20 cellular contexts compared by ENCODE assay signal in the genomic region with DNA sequence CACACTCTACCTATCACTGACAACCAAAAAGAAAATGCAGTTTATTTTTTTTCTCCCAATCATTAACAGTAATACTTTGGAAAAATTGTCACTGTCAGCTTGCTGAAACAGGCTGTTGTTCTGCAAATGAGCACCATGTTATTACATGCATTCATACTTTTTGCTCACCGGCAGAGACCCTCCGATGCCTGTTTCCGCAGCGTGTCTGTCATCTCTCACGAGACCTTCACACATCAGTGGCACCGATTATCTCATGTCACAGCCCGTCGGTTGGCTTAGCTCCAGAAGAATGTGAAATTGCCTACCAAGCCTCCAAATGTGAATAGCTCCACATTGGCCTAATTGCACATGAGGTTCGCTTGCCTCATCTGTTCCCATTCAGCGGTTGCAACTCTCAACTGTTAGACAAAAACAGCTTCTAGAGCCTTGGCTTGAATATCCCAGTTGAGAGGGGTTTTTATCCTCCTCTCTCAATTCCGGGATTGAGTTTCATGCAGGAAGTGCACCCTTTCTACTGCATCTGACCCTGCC.
DNase-seq lines count a peak whose midpoint lies in the region; FAIRE-seq and TF ChIP-seq lines count a peak whose summit lies in the region.
"Had no signal": no experiment of that assay in that cellular context is flagged by ENCODE, and none has a peak within 500 bp of the region (broad histone marks: within the 10 kb centered on the region; RNA-seq: fewer than 3 reads in every experiment).

No MANE protein-coding gene starts in this region.

- H3K9ac ChIP-seq in BLaER1 treated with 17β-estradiol and CSF1 and Interleukin-3, amounts not matched to agents 10 nM and 100 nM: no peak overlapping the region

- no peak for FAIRE-seq in H54 (lab: Jason Lieb, UNC)

- H3K4me3 ChIP-seq in BLaER1 treated with 17β-estradiol and CSF1 and Interleukin-3, amounts not matched to agents 10 nM and 100 nM: no peak overlapping the region
- H3K4me3 ChIP-seq: MG63 had no signal

- peak overlapping the region in 1 of 11 experiments; percentile 28; a peak in 1 of 22 replicates for H3K27ac ChIP-seq in BLaER1 treated with 17β-estradiol and CSF1 and Interleukin-3, amounts not matched to agents 10 nM and 100 nM
- H3K27ac ChIP-seq: C4-2B had no signal

- H3K4me1 ChIP-seq in BLaER1 treated with 17β-estradiol and CSF1 and Interleukin-3, amounts not matched to agents 10 nM and 100 nM: peaks cover 0 to 26% (median 18%) of the 10 kb centered on the region in 10 experiments; a peak in 14 of 20 replicates

- no peaks in the 10 kb centered on the region for H3K36me3 ChIP-seq in BLaER1 treated with 17β-estradiol and CSF1 and Interleukin-3, amounts not matched to agents 10 nM and 100 nM
- H3K36me3 ChIP-seq: MG63 had no signal

- TF ChIP-seq POLR2A in H54 (IDR thresholded peaks at IDR 0.05; ENCODE audit: low read depth, low read length): no peak

- H3K9me3 ChIP-seq in BLaER1 treated with 17β-estradiol and CSF1 and Interleukin-3, amounts not matched to agents 10 nM and 100 nM (replicated peaks in 1 of 11): no peaks in the 10 kb centered on the region
- H3K9me3 ChIP-seq: MG63 had no signal

- H3K4me2 ChIP-seq in BLaER1 treated with 17β-estradiol and CSF1 and Interleukin-3, amounts not matched to agents 10 nM and 100 nM: peak overlapping the region in 9 of 11 experiments; percentile 18 to 72 (median 41); a peak in 16 of 22 replicates

- DNase-seq in Ammon's horn (ENCODE audit: low spot score) (peak; percentile 33), NCI-H2171 treated with DMSO at 0.1 percent for 48 hours (lab: John Stamatoyannopoulos, UW) (peak; percentile 22), kidney tubule cell (ENCODE audit: low spot score) (peak; percentile 20), H54 (ENCODE audit: insufficient read length, low spot score) (no peak), hepatic stellate cell (ENCODE audit: low spot score) (no peak), activated gamma-delta T cell (lab: John Stamatoyannopoulos, UW) (no peak)
- DNase-seq: Calu3; CD8-positive, alpha-beta memory T cell; DMS53; GF-D8; GOT3; MG63; NCI-H1048; NCI-H2081 treated with DMSO at 0.1 percent for 48 hours; NCI-H345; NCI-H524; NCI-H82; Right ventricle myocardium superior had no signal

- no peaks in the 10 kb centered on the region for H4K20me1 ChIP-seq in BLaER1 treated with 17β-estradiol and CSF1 and Interleukin-3, amounts not matched to agents 10 nM and 100 nM

- no peaks in the 10 kb centered on the region for H3K27me3 ChIP-seq in BLaER1 treated with 17β-estradiol and CSF1 and Interleukin-3, amounts not matched to agents 10 nM and 100 nM
- H3K27me3 ChIP-seq: MG63 had no signal

Comparison
In these comparisons a context has a peak if more than half of its experiments do, and no peak if none do; other contexts are left out.
1. DNase-seq: peak in Ammon's horn (single experiment), NCI-H2171 treated with DMSO at 0.1 percent for 48 hours (single experiment) and kidney tubule cell (single experiment); none in H54 (single experiment), hepatic stellate cell (single experiment) and activated gamma-delta T cell (single experiment).